Comparison of ENCODE assay signal across 30 cellular contexts in the genomic region with DNA sequence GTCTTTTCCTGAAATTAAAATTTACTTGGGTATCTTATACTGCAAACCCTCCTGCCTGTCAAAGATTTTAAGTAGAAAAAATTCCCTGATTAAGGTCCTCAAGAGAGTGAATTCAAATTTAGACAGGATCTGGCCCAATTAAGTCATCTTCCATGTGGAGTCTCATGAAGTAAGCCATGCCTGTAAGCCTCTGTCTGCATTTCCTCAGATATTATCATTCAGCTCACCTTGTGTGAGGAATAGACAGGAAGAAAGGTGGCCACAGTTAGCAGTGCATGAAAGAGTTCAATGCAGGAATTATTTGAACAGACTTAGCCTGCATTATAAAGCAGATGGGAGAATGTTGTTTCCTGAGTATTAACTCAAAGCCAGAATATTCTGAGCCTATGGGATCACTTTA.
"Had no signal": no experiment of that assay in that cellular context is flagged by ENCODE, and none has a peak within 500 bp of the region (broad histone marks: within the 10 kb centered on the region; RNA-seq: fewer than 3 reads in every experiment).

No MANE protein-coding gene starts in this region.

- ATAC-seq: naive thymus-derived CD8-positive, alpha-beta T cell; psoas muscle; right cardiac atrium; right lobe of liver; stimulated activated memory B cell treated with anti-CD40 and anti-IgM and Interleukin-4, amounts not matched to agents 10 μg/mL and 1 μg/mL and 100 μg/mL, for 72 hours; stimulated activated naive CD8-positive, alpha-beta T cell treated with anti-CD3 and anti-CD28 coated beads, Interleukin-15, amount 100 ng/mL, for 72 hours; stimulated activated naive CD8-positive, alpha-beta T cell treated with anti-CD3 and anti-CD28 coated beads, Interleukin-15, Interleukin-2, amounts not matched to agents 100 U/mL and 50 U/mL, for 24 hours; upper lobe of right lung had no signal

- H3K36me3 ChIP-seq: neural progenitor cell, ovary, right lobe of liver, sigmoid colon, suprapubic skin, tibial artery, transverse colon, upper lobe of right lung, uterus had no signal

- H3K4me1 Mint-ChIP-seq: naive thymus-derived CD8-positive, alpha-beta T cell; stimulated activated memory B cell treated with anti-CD40 and anti-IgM and Interleukin-4, amounts not matched to agents 10 μg/mL and 1 μg/mL and 100 μg/mL, for 72 hours; stimulated activated naive CD8-positive, alpha-beta T cell treated with anti-CD3 and anti-CD28 coated beads, Interleukin-15, amount 100 ng/mL, for 72 hours had no signal

- H3K36me3 Mint-ChIP-seq: naive thymus-derived CD8-positive, alpha-beta T cell; neural progenitor cell; stimulated activated memory B cell treated with anti-CD40 and anti-IgM and Interleukin-4, amounts not matched to agents 10 μg/mL and 1 μg/mL and 100 μg/mL, for 72 hours; type B pancreatic cell had no signal

- H3K4me3 Mint-ChIP-seq: naive thymus-derived CD8-positive, alpha-beta T cell; nephron; neural progenitor cell; stimulated activated memory B cell treated with anti-CD40 and anti-IgM and Interleukin-4, amounts not matched to agents 10 μg/mL and 1 μg/mL and 100 μg/mL, for 72 hours; stimulated activated naive CD8-positive, alpha-beta T cell treated with anti-CD3 and anti-CD28 coated beads, Interleukin-15, amount 100 ng/mL, for 72 hours; type B pancreatic cell had no signal

- H3K9me3 Mint-ChIP-seq: naive thymus-derived CD8-positive, alpha-beta T cell; nephron; neural progenitor cell; stimulated activated memory B cell treated with anti-CD40 and anti-IgM and Interleukin-4, amounts not matched to agents 10 μg/mL and 1 μg/mL and 100 μg/mL, for 72 hours; stimulated activated naive CD8-positive, alpha-beta T cell treated with anti-CD3 and anti-CD28 coated beads, Interleukin-15, amount 100 ng/mL, for 72 hours had no signal

- H3K27me3 Mint-ChIP-seq: progenitor cell of endocrine pancreas; stimulated activated memory B cell treated with anti-CD40 and anti-IgM and Interleukin-4, amounts not matched to agents 10 μg/mL and 1 μg/mL and 100 μg/mL, for 72 hours; type B pancreatic cell had no signal

- H2AFZ ChIP-seq: neural progenitor cell, parathyroid adenoma had no signal

- H3K4me3 ChIP-seq: neural progenitor cell, ovary, psoas muscle, right lobe of liver, sigmoid colon, suprapubic skin, testis, tibial artery, transverse colon, upper lobe of right lung, uterus had no signal

- H3K27me3 ChIP-seq: neural progenitor cell, ovary, right lobe of liver, sigmoid colon, suprapubic skin, testis, tibial artery, transverse colon, upper lobe of right lung, uterus had no signal

- H3K4me1 ChIP-seq: neural progenitor cell, parathyroid adenoma, psoas muscle, sigmoid colon, suprapubic skin, testis, tibial artery, transverse colon, upper lobe of right lung, uterus had no signal

- H3K27ac ChIP-seq: neural progenitor cell, ovary, parathyroid adenoma, psoas muscle, right lobe of liver, sigmoid colon, suprapubic skin, testis, tibial artery, transverse colon, upper lobe of right lung, uterus had no signal

- H3K27ac Mint-ChIP-seq: naive thymus-derived CD8-positive, alpha-beta T cell; nephron; neural progenitor cell; progenitor cell of endocrine pancreas; stimulated activated memory B cell treated with anti-CD40 and anti-IgM and Interleukin-4, amounts not matched to agents 10 μg/mL and 1 μg/mL and 100 μg/mL, for 72 hours; stimulated activated naive CD8-positive, alpha-beta T cell treated with anti-CD3 and anti-CD28 coated beads, Interleukin-15, amount 100 ng/mL, for 72 hours; type B pancreatic cell had no signal

- H3K4me2 ChIP-seq: neural progenitor cell had no signal

- H3K9ac ChIP-seq: neural progenitor cell, parathyroid adenoma had no signal

- H3K9me3 ChIP-seq: ovary, psoas muscle, right lobe of liver, sigmoid colon, suprapubic skin, testis, tibial artery, transverse colon, upper lobe of right lung, uterus had no signal

- DNase-seq: naive thymus-derived CD8-positive, alpha-beta T cell; occipital lobe; ovary; posterior cingulate gyrus; psoas muscle; right cardiac atrium; right lobe of liver; sigmoid colon; small intestine; stimulated activated CD4-positive, alpha-beta T cell treated with anti-CD3 and anti-CD28 coated beads, Interleukin-15, amount 100 ng/mL, for 24 hours; stimulated activated CD4-positive, alpha-beta T cell treated with anti-CD3 and anti-CD28 coated beads, Interleukin-2, amount 100 ng/mL, for 24 hours; stimulated activated CD4-positive, alpha-beta T cell treated with anti-CD3 and anti-CD28 coated beads, Interleukin-2, amount 100 ng/mL, for 48 hours; stimulated activated CD4-positive, alpha-beta T cell treated with anti-CD3 and anti-CD28 coated beads, Interleukin-4, amount 100 ng/mL, for 24 hours; stimulated activated CD8-positive, alpha-beta memory T cell treated with anti-CD3 and anti-CD28 coated beads, Interleukin-4, amount 100 ng/mL, for 48 hours; stimulated activated naive CD4-positive, alpha-beta T cell; stimulated activated naive CD8-positive, alpha-beta T cell treated with anti-CD3 and anti-CD28 coated beads, Interleukin-15, amount 100 ng/mL, for 72 hours; stimulated activated naive CD8-positive, alpha-beta T cell treated with anti-CD3 and anti-CD28 coated beads, Interleukin-15, Interleukin-2, amounts not matched to agents 100 U/mL and 50 U/mL, for 24 hours; substantia nigra; testis; tibial artery; transverse colon; upper lobe of right lung; uterus had no signal
